Comparison of ENCODE assay signal across 11 cellular contexts in genomic region chr5:73436535-73437125, GRCh38. TPM values are rescaled to one million over a fixed set of nuclear protein-coding genes. Genes with fewer than 3 reads are reported as not detected.
A peak's percentile ranks its signal among the peaks of the same experiment; 100 is the strongest.
DNase-seq lines count a peak whose midpoint lies in the region; ATAC-seq and TF ChIP-seq lines count a peak whose summit lies in the region.
"Had no signal": no experiment of that assay in that cellular context is flagged by ENCODE, and none has a peak within 500 bp of the region (broad histone marks: within the 10 kb centered on the region; RNA-seq: fewer than 3 reads in every experiment).

No MANE protein-coding gene starts in this region.

- H3K9ac ChIP-seq in rectal smooth muscle tissue (ENCODE audit: low read length) = no peak overlapping the region

- POLR2A ChIA-PET in T-cell (lab: Charles Lee) = no interaction called here
- POLR2A ChIA-PET in activated CD4-positive, alpha-beta T cell treated with anti-CD3 and anti-CD28 coated beads, Interleukin-2, amount 10 ng/mL, durations not matched to agents 7 days and 5 days (lab: Charles Lee) = no interaction called here

- H3K27ac Mint-ChIP-seq in T-cell = no peak overlapping the region
- no peak overlapping the region for H3K27ac Mint-ChIP-seq in activated CD4-positive, alpha-beta T cell treated with anti-CD3 and anti-CD28 coated beads, Interleukin-2, amount 10 ng/mL, durations not matched to agents 7 days and 5 days

- H3K27me3 Mint-ChIP-seq in T-cell = peaks cover 80 to 85% of the 10 kb centered on the region in 2 donors
- peaks cover 81% of the 10 kb centered on the region for H3K27me3 Mint-ChIP-seq in activated CD4-positive, alpha-beta T cell treated with anti-CD3 and anti-CD28 coated beads, Interleukin-2, amount 10 ng/mL, durations not matched to agents 7 days and 5 days

- peak overlapping the region; percentile 20 for H3K4me3 ChIP-seq in rectal smooth muscle tissue (ENCODE audit: low read length)
- H3K4me3 ChIP-seq: GM12878 had no signal

- no peak overlapping the region for H3K27ac ChIP-seq in rectal smooth muscle tissue (ENCODE audit: low read depth, low read length)

- no peaks in the 10 kb centered on the region for H3K4me1 ChIP-seq in rectal smooth muscle tissue (ENCODE audit: control insufficient read depth, insufficient read depth, low read length)

- peaks cover 42% of the 10 kb centered on the region for H3K27me3 ChIP-seq in rectal smooth muscle tissue (ENCODE audit: control insufficient read depth, insufficient read depth, low read length)

- no peaks in the 10 kb centered on the region for H3K36me3 Mint-ChIP-seq in T-cell
- no peaks in the 10 kb centered on the region for H3K36me3 Mint-ChIP-seq in activated CD4-positive, alpha-beta T cell treated with anti-CD3 and anti-CD28 coated beads, Interleukin-2, amount 10 ng/mL, durations not matched to agents 7 days and 5 days (ENCODE audit: low read depth)

- peaks cover 6 to 16% (median 9%) of the 10 kb centered on the region in 3 donors for H3K4me1 Mint-ChIP-seq in T-cell
- peaks cover 6% of the 10 kb centered on the region for H3K4me1 Mint-ChIP-seq in activated CD4-positive, alpha-beta T cell treated with anti-CD3 and anti-CD28 coated beads, Interleukin-2, amount 10 ng/mL, durations not matched to agents 7 days and 5 days

- no peaks in the 10 kb centered on the region for H3K9me3 Mint-ChIP-seq in T-cell
- no peaks in the 10 kb centered on the region for H3K9me3 Mint-ChIP-seq in activated CD4-positive, alpha-beta T cell treated with anti-CD3 and anti-CD28 coated beads, Interleukin-2, amount 10 ng/mL, durations not matched to agents 7 days and 5 days

- TF ChIP-seq CTCF in GM13976 (IDR thresholded peaks at IDR 0.05; ENCODE audit: borderline replicate concordance, control extremely low read depth, extremely low read depth, insufficient read depth, missing control alignments) = no peak

- peak in 3 of 4 experiments; percentile 19 to 47 (median 44) for ATAC-seq in T-cell (replicated peaks in 1 of 4)
- ATAC-seq: GM12878 had no signal

- DNase-seq in GM13976 (ENCODE audit: low spot score) (peak; percentile 39), T-cell (no peak), germinal center (ENCODE audit: low spot score) (peak; percentile 6), A172 (ENCODE audit: low spot score) (no peak), NCI-H1417 (lab: John Stamatoyannopoulos, UW) (no peak)
- no peak for DNase-seq in activated CD8-positive, alpha-beta memory T cell treated with anti-CD3 and anti-CD28 coated beads for 24 hours
- no peak for DNase-seq in activated CD4-positive, alpha-beta T cell treated with anti-CD3 and anti-CD28 coated beads, Interleukin-2, amount 10 ng/mL, durations not matched to agents 7 days and 5 days
- DNase-seq: activated effector memory CD4-positive, alpha-beta T cell treated with anti-CD3 and anti-CD28 coated beads, Interleukin-2, amount 50 U/mL, for 16 hours; NK-92 treated with Interleukin-12 subunit alpha and Interleukin-12 subunit beta, amount 100 ng/mL, for 24 hours had no signal

- CTCF ChIA-PET in T-cell (lab: Charles Lee) = no interaction called here
- CTCF ChIA-PET in activated CD4-positive, alpha-beta T cell treated with anti-CD3 and anti-CD28 coated beads, Interleukin-2, amount 10 ng/mL, durations not matched to agents 7 days and 5 days (lab: Charles Lee) = no interaction called here

- peak overlapping the region in 1 of 3 donors; percentile 56 for H3K4me3 Mint-ChIP-seq in T-cell
- no peak overlapping the region for H3K4me3 Mint-ChIP-seq in activated CD4-positive, alpha-beta T cell treated with anti-CD3 and anti-CD28 coated beads, Interleukin-2, amount 10 ng/mL, durations not matched to agents 7 days and 5 days

- in situ Hi-C loops in GM13976 (cut with MboI; ENCODE audit: low sequenced_read_pairs, unreplicated experiment) = no loop called here

- no peaks in the 10 kb centered on the region for H3K36me3 ChIP-seq in rectal smooth muscle tissue (ENCODE audit: control insufficient read depth, insufficient read depth, low read length)

RNA-seq across cellular contexts. Expression of gene FOXD1, which starts 11.9 kb away (rescaled TPM):
- under 1 TPM in 3 of 5 donors, not detected in 2; 0.20 to 0.68 (median 0.39) TPM for total RNA-seq in T-cell
- not detected for total RNA-seq in activated CD4-positive, alpha-beta T cell treated with anti-CD3 and anti-CD28 coated beads, Interleukin-2, amount 10 ng/mL, durations not matched to agents 7 days and 5 days
- total RNA-seq in A172 (2014; rRNA removed; shearing (Covaris generic)) = 12.9 and 24.6 TPM in 2 replicates
- total RNA-seq: GM12878 had no signal

Comparison
In these comparisons a context has a peak if more than half of its experiments do, and no peak if none do; other contexts are left out.
1. DNase-seq: peak in GM13976 (single experiment) and germinal center (single experiment); none in T-cell (0 of 34), activated CD8-positive, alpha-beta memory T cell treated with anti-CD3 and anti-CD28 coated beads for 24 hours (single experiment), activated CD4-positive, alpha-beta T cell treated with anti-CD3 and anti-CD28 coated beads, Interleukin-2, amount 10 ng/mL, durations not matched to agents 7 days and 5 days (single experiment), A172 (single experiment) and NCI-H1417 (0 of 3).